Comparison of ENCODE assay signal across 19 cellular contexts in genomic region chr1:63792152-63792551, GRCh38. TPM values are rescaled to one million over a fixed set of nuclear protein-coding genes. Genes with fewer than 3 reads are reported as not detected.
DNase-seq lines count a peak whose midpoint lies in the region; ATAC-seq and TF ChIP-seq lines count a peak whose summit lies in the region.
"Had no signal": no experiment of that assay in that cellular context is flagged by ENCODE, and none has a peak within 500 bp of the region (broad histone marks: within the 10 kb centered on the region; RNA-seq: fewer than 3 reads in every experiment).

No MANE protein-coding gene starts in this region.

- peak overlapping the region; percentile 35 for H3K4me3 Mint-ChIP-seq in endodermal cell
- H3K4me3 Mint-ChIP-seq: CD4-positive, alpha-beta T cell; HFFc6 had no signal

- H3K9ac ChIP-seq in HUES64 (ENCODE audit: low read depth, low read length) (no peak overlapping the region), endodermal cell (ENCODE audit: extremely low read depth, low read length, poor library complexity, severe bottlenecking) (no peak overlapping the region), iPS-20b (ENCODE audit: low read depth, low read length) (0 out of 2 replicates have a peak overlapping the region, but pooled peaks have one; percentile 3), stomach smooth muscle (ENCODE audit: low read length in 2 of 2) (no peak overlapping the region)
- H3K9ac ChIP-seq: KMS-11 had no signal

- peaks cover 97% of the 10 kb centered on the region for H3K4me1 Mint-ChIP-seq in endodermal cell

- H3K27ac ChIP-seq in HUES64 (ENCODE audit: low read depth, low read length) (peak overlapping the region; percentile 26; the same call in 1 of the 2 replicates), endodermal cell (ENCODE audit: low read depth, low read length) (no peak overlapping the region), iPS-20b (ENCODE audit: low read length) (no peak overlapping the region), stomach smooth muscle (ENCODE audit: low read length) (peak overlapping the region; percentile 18)
- H3K27ac ChIP-seq: KMS-11 had no signal

- H3K9me3 Mint-ChIP-seq in endodermal cell, result no peaks in the 10 kb centered on the region
- H3K9me3 Mint-ChIP-seq: CD4-positive, alpha-beta T cell; HFFc6 had no signal

- WGBS in HUES64, result 86% methylated on average over 4 of the region's 4 CpGs
- 91% methylated on average over 4 of the region's 4 CpGs; no CpG with 5 or more reads in 1 of the 2 experiments for WGBS in endodermal cell (ENCODE audit: insufficient coverage in 1 of 2, insufficient read length in 1 of 2), 2 experiments

- ATAC-seq in GM21367 (IDR thresholded peaks at IDR 0.05; ENCODE audit: unreplicated experiment) (no peak), HG02938 (IDR thresholded peaks at IDR 0.05; ENCODE audit: unreplicated experiment) (no peak), GM18861 (IDR thresholded peaks at IDR 0.05; ENCODE audit: unreplicated experiment) (no peak)

- peaks cover 96% of the 10 kb centered on the region for H3K4me1 ChIP-seq in HUES64 (ENCODE audit: insufficient read depth, low read length)
- H3K4me1 ChIP-seq in endodermal cell (ENCODE audit: control insufficient read depth, insufficient read depth, low read length), result peaks cover 63% of the 10 kb centered on the region
- peaks cover 87% of the 10 kb centered on the region for H3K4me1 ChIP-seq in iPS-20b (ENCODE audit: insufficient read depth, low read length)
- peaks cover 30% of the 10 kb centered on the region for H3K4me1 ChIP-seq in stomach smooth muscle (ENCODE audit: control insufficient read depth, insufficient read depth, low read length)

- no peaks in the 10 kb centered on the region for H3K27me3 Mint-ChIP-seq in endodermal cell (ENCODE audit: insufficient read depth)
- H3K27me3 Mint-ChIP-seq: CD4-positive, alpha-beta T cell had no signal

- H3K36me3 ChIP-seq in HUES64 (ENCODE audit: insufficient read depth, low read length), result no peaks in the 10 kb centered on the region; the same call in 1 of the 2 replicates
- peaks cover 7% of the 10 kb centered on the region for H3K36me3 ChIP-seq in endodermal cell (ENCODE audit: control insufficient read depth, insufficient read depth, low read length)
- H3K36me3 ChIP-seq in iPS-20b (ENCODE audit: insufficient read depth, low read depth, low read length), result peaks cover 15% of the 10 kb centered on the region; the same call in 1 of the 2 replicates
- H3K36me3 ChIP-seq in stomach smooth muscle (ENCODE audit: control insufficient read depth in 2 of 2, insufficient read depth in 2 of 2, low read length in 2 of 2), result no peaks in the 10 kb centered on the region

- no peaks in the 10 kb centered on the region for H3K27me3 ChIP-seq in HUES64 (ENCODE audit: insufficient read depth, low read length)
- H3K27me3 ChIP-seq in endodermal cell (ENCODE audit: control insufficient read depth, insufficient read depth, low read length, poor library complexity, severe bottlenecking), result no peaks in the 10 kb centered on the region
- no peaks in the 10 kb centered on the region for H3K27me3 ChIP-seq in iPS-20b (ENCODE audit: insufficient read depth, low read length)
- no peaks in the 10 kb centered on the region for H3K27me3 ChIP-seq in stomach smooth muscle (ENCODE audit: control insufficient read depth in 1 of 2, insufficient read depth in 2 of 2, low read length in 2 of 2)

- H3K4me3 ChIP-seq in HUES64 (ENCODE audit: low read length) (no peak overlapping the region), endodermal cell (ENCODE audit: low read length) (no peak overlapping the region), iPS-20b (ENCODE audit: low read length) (no peak overlapping the region), stomach smooth muscle (ENCODE audit: low read length in 2 of 2) (no peak overlapping the region)

- no peak for TF ChIP-seq CTCF in endodermal cell (conservative IDR thresholded peaks at IDR 0.05)

- no peaks in the 10 kb centered on the region for H3K9me3 ChIP-seq in HUES64 (ENCODE audit: insufficient read depth, low read depth, low read length)
- H3K9me3 ChIP-seq in endodermal cell (ENCODE audit: control insufficient read depth, low read length), result no peaks in the 10 kb centered on the region
- no peaks in the 10 kb centered on the region for H3K9me3 ChIP-seq in iPS-20b (ENCODE audit: insufficient read depth, low read depth, low read length)
- H3K9me3 ChIP-seq in stomach smooth muscle (ENCODE audit: control insufficient read depth in 2 of 2, low read length in 2 of 2), result no peaks in the 10 kb centered on the region

- H3K27ac Mint-ChIP-seq in endodermal cell, result peak overlapping the region; percentile 4
- H3K27ac Mint-ChIP-seq: CD4-positive, alpha-beta T cell; HFFc6 had no signal

- H3K36me3 Mint-ChIP-seq in endodermal cell (ENCODE audit: low read depth), result no peaks in the 10 kb centered on the region

- DNase-seq in endodermal cell, result no peak
- DNase-seq: CD4-positive, alpha-beta T cell; COR-L47; DND-41; HFFc6; IMR-90; NCI-H1105; NCI-H1694; NCI-H2081; NCI-H446; NCI-H526; OCI-M1 had no signal

RNA-seq across cellular contexts. Expression of gene ROR1, which starts 18.3 kb away (rescaled TPM):
- 48.4 TPM for polyA plus RNA-seq in HUES64 (2013, experiment 1 of 2)
- 42.9 TPM for polyA plus RNA-seq in HUES64 (2013, experiment 2 of 2)
- 10 to 100 TPM; 77.4 to 77.9 TPM for total RNA-seq in endodermal cell
- polyA plus RNA-seq in endodermal cell (2013, experiment 1 of 2), result 28.6 TPM
- polyA plus RNA-seq in endodermal cell (2013, experiment 2 of 2), result 27.2 TPM
- total RNA-seq: CD4-positive, alpha-beta T cell had no signal

Comparison
In these comparisons a context has a peak if more than half of its experiments do, and no peak if none do; other contexts are left out.
1. H3K27ac ChIP-seq: peak in HUES64 (single experiment) and stomach smooth muscle (single experiment); none in endodermal cell (single experiment) and iPS-20b (single experiment).